Comparison of ENCODE assay signal across 1 cellular context in the genomic region with DNA sequence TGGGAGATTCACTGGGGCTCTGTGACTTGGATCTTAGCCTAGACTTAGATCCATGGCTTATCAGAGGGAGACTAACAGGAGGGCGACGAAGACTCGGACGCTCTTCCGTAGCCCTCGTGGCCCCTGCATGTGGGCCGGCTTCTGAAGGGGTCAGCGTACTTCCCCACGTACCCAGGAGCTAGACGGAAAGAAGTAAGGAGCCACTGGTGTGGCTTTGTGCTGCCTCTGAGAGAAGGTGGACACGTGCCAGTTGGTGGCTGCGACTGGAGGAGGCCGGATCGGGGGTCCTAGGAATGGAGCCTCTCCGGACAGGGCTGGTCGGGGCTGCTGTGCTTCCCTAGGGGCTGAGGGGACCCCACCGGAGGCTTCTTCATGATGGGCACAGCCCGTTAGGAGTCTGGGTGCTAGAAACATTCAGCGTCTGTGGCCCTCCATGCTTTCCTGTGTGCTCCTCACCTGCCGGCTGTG.
TF ChIP-seq lines count a peak whose summit lies in the region.

No MANE protein-coding gene starts in this region.

TF ChIP-seq in K562, 482 proteins besides CTCF, POLR2A, EP300 and RAD21 (continued from another document):
- TF ChIP-seq, protein P1, sequence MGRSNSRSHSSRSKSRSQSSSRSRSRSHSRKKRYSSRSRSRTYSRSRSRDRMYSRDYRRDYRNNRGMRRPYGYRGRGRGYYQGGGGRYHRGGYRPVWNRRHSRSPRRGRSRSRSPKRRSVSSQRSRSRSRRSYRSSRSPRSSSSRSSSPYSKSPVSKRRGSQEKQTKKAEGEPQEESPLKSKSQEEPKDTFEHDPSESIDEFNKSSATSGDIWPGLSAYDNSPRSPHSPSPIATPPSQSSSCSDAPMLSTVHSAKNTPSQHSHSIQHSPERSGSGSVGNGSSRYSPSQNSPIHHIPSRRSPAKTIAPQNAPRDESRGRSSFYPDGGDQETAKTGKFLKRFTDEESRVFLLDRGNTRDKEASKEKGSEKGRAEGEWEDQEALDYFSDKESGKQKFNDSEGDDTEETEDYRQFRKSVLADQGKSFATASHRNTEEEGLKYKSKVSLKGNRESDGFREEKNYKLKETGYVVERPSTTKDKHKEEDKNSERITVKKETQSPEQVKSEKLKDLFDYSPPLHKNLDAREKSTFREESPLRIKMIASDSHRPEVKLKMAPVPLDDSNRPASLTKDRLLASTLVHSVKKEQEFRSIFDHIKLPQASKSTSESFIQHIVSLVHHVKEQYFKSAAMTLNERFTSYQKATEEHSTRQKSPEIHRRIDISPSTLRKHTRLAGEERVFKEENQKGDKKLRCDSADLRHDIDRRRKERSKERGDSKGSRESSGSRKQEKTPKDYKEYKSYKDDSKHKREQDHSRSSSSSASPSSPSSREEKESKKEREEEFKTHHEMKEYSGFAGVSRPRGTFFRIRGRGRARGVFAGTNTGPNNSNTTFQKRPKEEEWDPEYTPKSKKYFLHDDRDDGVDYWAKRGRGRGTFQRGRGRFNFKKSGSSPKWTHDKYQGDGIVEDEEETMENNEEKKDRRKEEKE (IDR thresholded peaks at IDR 0.05; ENCODE audit: borderline replicate concordance in 1 of 2, control insufficient read depth in 1 of 2, low read depth in 2 of 2, low read length in 1 of 2): no peak
